ENCODE assay signal across 1 cellular context in the genomic region with DNA sequence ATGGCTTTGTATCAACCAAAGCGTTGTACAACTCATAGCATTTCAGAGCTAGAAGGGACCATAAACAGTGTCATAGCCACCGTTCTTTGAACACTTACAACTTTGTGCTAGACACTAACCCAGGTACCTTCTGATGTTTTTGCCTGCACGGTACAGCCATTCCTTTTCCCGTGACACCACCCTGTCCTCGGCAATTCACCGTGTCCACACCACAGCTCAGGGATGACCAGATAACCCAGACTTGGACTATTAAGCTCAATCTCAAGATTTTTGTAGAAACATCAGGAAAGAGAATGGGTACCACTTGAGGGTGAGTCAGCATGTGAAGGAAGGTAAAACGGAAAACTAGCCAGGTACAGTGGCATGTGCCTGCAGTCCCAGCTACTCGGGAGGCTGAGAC.
TF ChIP-seq lines count a peak whose summit lies in the region.

No MANE protein-coding gene starts in this region.

TF ChIP-seq in H1, 55 proteins besides CTCF, POLR2A, EP300 and RAD21:
- TF ChIP-seq KDM1A (IDR thresholded peaks at IDR 0.05; ENCODE audit: borderline replicate concordance, low read length) = no peak
- TF ChIP-seq POU5F1 (IDR thresholded peaks at IDR 0.05; ENCODE audit: low read depth, low read length) = no peak
- no peak for TF ChIP-seq KDM5A (IDR thresholded peaks at IDR 0.05; ENCODE audit: low read length)
- TF ChIP-seq NRF1 (IDR thresholded peaks at IDR 0.05; ENCODE audit: low read depth, low read length) = no peak
- TF ChIP-seq BCL11A (IDR thresholded peaks at IDR 0.05; ENCODE audit: low read depth in 2 of 2, low read length in 2 of 2) = no peak
- no peak for TF ChIP-seq SP2 (IDR thresholded peaks at IDR 0.05; ENCODE audit: low read length)
- TF ChIP-seq BRCA1 (IDR thresholded peaks at IDR 0.05; ENCODE audit: low read depth, low read length) = no peak
- no peak for TF ChIP-seq CHD2 (IDR thresholded peaks at IDR 0.05; ENCODE audit: low read length)
- no peak for TF ChIP-seq SIX5 (IDR thresholded peaks at IDR 0.05; ENCODE audit: low read depth, low read length)
- no peak for TF ChIP-seq HDAC2 (IDR thresholded peaks at IDR 0.05; ENCODE audit: borderline replicate concordance in 1 of 2, low read depth in 2 of 2, low read length in 2 of 2)
- TF ChIP-seq SRF (IDR thresholded peaks at IDR 0.05; ENCODE audit: low read depth, low read length) = no peak
- no peak for TF ChIP-seq SP4 (IDR thresholded peaks at IDR 0.05; ENCODE audit: low read length)
